Comparison of ENCODE assay signal across 1 cellular context in genomic region chr17:42548070-42548837, GRCh38.
TF ChIP-seq lines count a peak whose summit lies in the region.

No MANE protein-coding gene starts in this region.

TF ChIP-seq in A549, 52 proteins besides CTCF, POLR2A, EP300 and RAD21 (continued from another document):
- TF ChIP-seq POLR2AphosphoS2 (conservative IDR thresholded peaks at IDR 0.05; ENCODE audit: low read length) (no peak), E2F6 (IDR thresholded peaks at IDR 0.05; ENCODE audit: borderline replicate concordance, low read depth) (peak; percentile 68), REST (IDR thresholded peaks at IDR 0.05) (no peak), EHMT2 (IDR thresholded peaks at IDR 0.05; ENCODE audit: low read depth) (no peak), HEYL (CRISPR knock-in tag; IDR thresholded peaks at IDR 0.05) (no peak), BHLHE40 (IDR thresholded peaks at IDR 0.05; ENCODE audit: low read depth, low read length) (no peak), FOSL2 (IDR thresholded peaks at IDR 0.05) (no peak), FOSL2 (CRISPR knock-in tag; IDR thresholded peaks at IDR 0.05) (no peak), ZSCAN20 (CRISPR knock-in tag; IDR thresholded peaks at IDR 0.05) (no peak), JUNB (IDR thresholded peaks at IDR 0.05) (no peak), SREBF2 (IDR thresholded peaks at IDR 0.05) (no peak), HDAC2 (IDR thresholded peaks at IDR 0.05) (no peak), HOXA7 (CRISPR knock-in tag; IDR thresholded peaks at IDR 0.05) (no peak)
